ENCODE assay signal across 8 cellular contexts in the genomic region with DNA sequence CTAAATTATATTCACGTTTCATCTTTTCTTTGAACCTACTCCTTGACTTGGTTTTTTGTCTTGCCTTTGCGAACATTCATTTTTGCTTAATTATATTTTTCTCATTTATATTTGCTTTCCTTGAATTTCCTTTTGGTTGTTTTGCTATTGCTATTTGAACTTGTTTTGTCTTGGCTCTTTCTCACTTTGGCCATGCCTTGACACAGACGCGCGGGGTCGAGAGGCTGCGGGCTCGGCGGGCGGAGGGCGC. TPM values are rescaled to one million over a fixed set of nuclear protein-coding genes. Genes with fewer than 3 reads are reported as not detected.
DNase-seq lines count a peak whose midpoint lies in the region; ATAC-seq, FAIRE-seq and TF ChIP-seq lines count a peak whose summit lies in the region.

No MANE protein-coding gene starts in this region.

- DNase-seq in OCI-LY7 (ENCODE audit: low spot score) (no peak), fibroblast of pulmonary artery (ENCODE audit: low read depth) (no peak), GM12892 (ENCODE audit: insufficient read length) (no peak)
- no peak for DNase-seq in activated CD4-positive, alpha-beta memory T cell treated with anti-CD3 and anti-CD28 coated beads for 36 hours

- peaks cover 30% of the 10 kb centered on the region for H3K79me2 ChIP-seq in OCI-LY7 (ENCODE audit: insufficient read depth, low read depth, low read length)
- no peaks in the 10 kb centered on the region for H3K79me2 ChIP-seq in parathyroid adenoma

- POLR2A ChIA-PET in OCI-LY7 (lab: Charles Lee) = interaction anchor here (0.7 to 3.3 kb wide), 7 partner anchors 8 to 378 kb away, joined by 3 to 20 read pairs (median 7); no protein-coding TSS in a partner anchor
- POLR2A ChIA-PET in activated CD4-positive, alpha-beta memory T cell treated with anti-CD3 and anti-CD28 coated beads for 36 hours (lab: Charles Lee) = interaction anchor here (0.6 kb wide), 1 partner anchor 1056 kb away, joined by 4 read pairs; no protein-coding TSS in a partner anchor

- H3K27ac Mint-ChIP-seq in activated CD4-positive, alpha-beta memory T cell treated with anti-CD3 and anti-CD28 coated beads for 36 hours = no peak overlapping the region

- no peaks in the 10 kb centered on the region for H4K20me1 ChIP-seq in OCI-LY7 (ENCODE audit: insufficient read depth, low read length)

- H3K9me2 ChIP-seq in OCI-LY7 (ENCODE audit: insufficient read depth, low read length) = no peaks in the 10 kb centered on the region

- peak overlapping the region; percentile 48 for H3K9ac ChIP-seq in parathyroid adenoma

- no peaks in the 10 kb centered on the region for H3K9me3 ChIP-seq in OCI-LY7 (ENCODE audit: low read length)
- H3K9me3 ChIP-seq in parathyroid adenoma (ENCODE audit: control insufficient read depth, low read length) = no peaks in the 10 kb centered on the region

- CTCF ChIA-PET in OCI-LY7 (lab: Charles Lee; ENCODE audit: unreplicated experiment) = interaction anchor here (1.1 to 3.1 kb wide), 7 partner anchors 10 to 247 kb away, joined by 3 to 23 read pairs (median 6); a partner anchor contains a TSS
- CTCF ChIA-PET in activated CD4-positive, alpha-beta memory T cell treated with anti-CD3 and anti-CD28 coated beads for 36 hours (lab: Charles Lee) = interaction anchor here (0.8 to 3.4 kb wide), 11 partner anchors 12 to 378 kb away, joined by 3 to 87 read pairs (median 5); a partner anchor contains a TSS

- no TSS peak for BruUV-seq in OCI-LY7 (replicated peaks; lab: Mats Ljungman, UMichigan)

- H3K4me3 Mint-ChIP-seq in activated CD4-positive, alpha-beta memory T cell treated with anti-CD3 and anti-CD28 coated beads for 36 hours = no peak overlapping the region

- H3K36me3 ChIP-seq in OCI-LY7 (ENCODE audit: insufficient read depth, low read length) = peaks cover 15% of the 10 kb centered on the region; the same call in 1 of the 2 replicates
- H3K36me3 ChIP-seq in parathyroid adenoma (ENCODE audit: control insufficient read depth, insufficient read depth, low read length) = no peaks in the 10 kb centered on the region

- H3K27ac ChIP-seq in C4-2B (peak overlapping the region; percentile 78), OCI-LY7 (ENCODE audit: low read depth, low read length, poor library complexity, severe bottlenecking) (peak overlapping the region; percentile 53), parathyroid adenoma (no peak overlapping the region)

- H3K27me3 Mint-ChIP-seq in activated CD4-positive, alpha-beta memory T cell treated with anti-CD3 and anti-CD28 coated beads for 36 hours = no peaks in the 10 kb centered on the region

- H3K4me1 Mint-ChIP-seq in activated CD4-positive, alpha-beta memory T cell treated with anti-CD3 and anti-CD28 coated beads for 36 hours (ENCODE audit: low read depth) = peaks cover 8% of the 10 kb centered on the region

- peak; percentile 76 for TF ChIP-seq CTCF in C4-2B (conservative IDR thresholded peaks at IDR 0.05)
- no peak; the same call in 1 of the 2 replicates for TF ChIP-seq CTCF in OCI-LY7 (conservative IDR thresholded peaks at IDR 0.05; ENCODE audit: low read length)
- no peak for TF ChIP-seq CTCF in fibroblast of pulmonary artery (IDR thresholded peaks at IDR 0.05; ENCODE audit: low read length, missing control alignments)
- no peak for TF ChIP-seq CTCF in parathyroid adenoma (IDR thresholded peaks at IDR 0.05)

- no peaks in the 10 kb centered on the region for H3K36me3 Mint-ChIP-seq in activated CD4-positive, alpha-beta memory T cell treated with anti-CD3 and anti-CD28 coated beads for 36 hours

- H3K4me2 ChIP-seq in OCI-LY7 (ENCODE audit: low read length) = peak overlapping the region; percentile 98
- peak overlapping the region; percentile 100 for H3K4me2 ChIP-seq in parathyroid adenoma (ENCODE audit: low read length)

- H3K9me3 Mint-ChIP-seq in activated CD4-positive, alpha-beta memory T cell treated with anti-CD3 and anti-CD28 coated beads for 36 hours = no peaks in the 10 kb centered on the region

- H3K4me3 ChIP-seq in OCI-LY7 (ENCODE audit: low read depth, low read length, poor library complexity, severe bottlenecking) = peak overlapping the region; percentile 81
- H3K4me3 ChIP-seq in fibroblast of pulmonary artery (replicated peaks; ENCODE audit: low read depth, low read length) = peak overlapping the region; percentile 71
- H3K4me3 ChIP-seq in parathyroid adenoma (ENCODE audit: low read depth, low read length) = peak overlapping the region; percentile 91

- TF ChIP-seq POLR2A in GM12892 (IDR thresholded peaks at IDR 0.05; ENCODE audit: low read depth, low read length) = no peak

- intact Hi-C loops in OCI-LY7 (cut with micrococcal nuclease; ENCODE audit: unreplicated experiment) = loop anchor here (1.0 to 2.0 kb wide), 6 partner anchors 69 to 380 kb away; a partner anchor contains a TSS
- intact Hi-C loops in activated CD4-positive, alpha-beta memory T cell treated with anti-CD3 and anti-CD28 coated beads for 36 hours (cut with micrococcal nuclease) = loop anchor here (1.0 to 10.0 kb wide), 9 partner anchors 12 to 501 kb away; a partner anchor contains a TSS

- peaks cover 54% of the 10 kb centered on the region for H3K4me1 ChIP-seq in OCI-LY7 (ENCODE audit: insufficient read depth, low read length, poor library complexity, severe bottlenecking)
- peaks cover 3% of the 10 kb centered on the region for H3K4me1 ChIP-seq in parathyroid adenoma

- peak overlapping the region; percentile 99 for H2AFZ ChIP-seq in OCI-LY7 (ENCODE audit: low read length)
- peak overlapping the region; percentile 99 for H2AFZ ChIP-seq in parathyroid adenoma

- FAIRE-seq in GM12892 (lab: Jason Lieb, UNC) = no peak

- H3K27me3 ChIP-seq in parathyroid adenoma (ENCODE audit: control insufficient read depth, insufficient read depth, low read length) = no peaks in the 10 kb centered on the region

- ATAC-seq in HG02970 (IDR thresholded peaks at IDR 0.05; ENCODE audit: low FRiP score, unreplicated experiment) (no peak), GM21447 (IDR thresholded peaks at IDR 0.05; ENCODE audit: unreplicated experiment) (no peak)

RNA-seq across cellular contexts. Expression of a gene that starts 7.1 kb away (rescaled TPM):
- 14.6 and 17.8 TPM in 2 replicates for total RNA-seq in OCI-LY7 (2014; rRNA removed; shearing (Covaris generic))
- 27.2 and 32.7 TPM in 2 replicates for total RNA-seq in OCI-LY7 (2022)
- 26.6 TPM for polyA plus RNA-seq in GM12892 (2012; ENCODE audit: missing spikeins)
- total RNA-seq in activated CD4-positive, alpha-beta memory T cell treated with anti-CD3 and anti-CD28 coated beads for 36 hours = 10 to 100 TPM; 16.8 to 19.3 TPM
